Comparison of ENCODE assay signal across 8 cellular contexts in genomic region chrX:130086414-130087207, GRCh38. TPM values are rescaled to one million over a fixed set of nuclear protein-coding genes. Genes with fewer than 3 reads are reported as not detected.
DNase-seq lines count a peak whose midpoint lies in the region; ATAC-seq and TF ChIP-seq lines count a peak whose summit lies in the region.

No MANE protein-coding gene starts in this region.

- H3K36me3 ChIP-seq in KOPT-K1 (ENCODE audit: insufficient read depth, low read length): no peaks in the 10 kb centered on the region

- ATAC-seq in GM21367 (IDR thresholded peaks at IDR 0.05; ENCODE audit: unreplicated experiment): peak; percentile 38
- ATAC-seq in activated CD8-positive, alpha-beta T cell treated with anti-CD3 and anti-CD28 coated beads, Interleukin-2, amount 10 ng/mL, durations not matched to agents 7 days and 5 days: peak; percentile 59

- H3K4me3 Mint-ChIP-seq in activated CD8-positive, alpha-beta T cell treated with anti-CD3 and anti-CD28 coated beads, Interleukin-2, amount 10 ng/mL, durations not matched to agents 7 days and 5 days: peak overlapping the region; percentile 79
- H3K4me3 Mint-ChIP-seq in glutamatergic neuron (ENCODE audit: unreplicated experiment): no peak overlapping the region

- peaks cover 97% of the 10 kb centered on the region for H3K4me1 ChIP-seq in mononuclear cell (ENCODE audit: insufficient read depth, low read length)

- no peaks in the 10 kb centered on the region for H3K9me3 ChIP-seq in KOPT-K1 (ENCODE audit: insufficient read depth, low read length, poor library complexity, severe bottlenecking)
- no peaks in the 10 kb centered on the region for H3K9me3 ChIP-seq in mononuclear cell (ENCODE audit: low read depth, low read length)

- peak overlapping the region; percentile 88 for H3K27ac ChIP-seq in KOPT-K1 (ENCODE audit: low read depth, low read length, poor library complexity, severe bottlenecking)

- H3K4me3 ChIP-seq in mononuclear cell (ENCODE audit: low read length): peak overlapping the region; percentile 42

- CTCF ChIA-PET in activated CD8-positive, alpha-beta T cell treated with anti-CD3 and anti-CD28 coated beads, Interleukin-2, amount 10 ng/mL, durations not matched to agents 7 days and 5 days (lab: Charles Lee): interaction anchor here (0.7 to 2.4 kb wide), 7 partner anchors 26 to 244 kb away, joined by 3 to 8 read pairs (median 4); no protein-coding TSS in a partner anchor

- H3K27me3 Mint-ChIP-seq in activated CD8-positive, alpha-beta T cell treated with anti-CD3 and anti-CD28 coated beads, Interleukin-2, amount 10 ng/mL, durations not matched to agents 7 days and 5 days (ENCODE audit: low read depth): no peaks in the 10 kb centered on the region
- no peaks in the 10 kb centered on the region for H3K27me3 Mint-ChIP-seq in glutamatergic neuron (ENCODE audit: unreplicated experiment)

- H3K4me1 Mint-ChIP-seq in activated CD8-positive, alpha-beta T cell treated with anti-CD3 and anti-CD28 coated beads, Interleukin-2, amount 10 ng/mL, durations not matched to agents 7 days and 5 days (ENCODE audit: low read depth): peaks cover 76% of the 10 kb centered on the region
- no peaks in the 10 kb centered on the region for H3K4me1 Mint-ChIP-seq in glutamatergic neuron (ENCODE audit: low read depth, unreplicated experiment)

- no peaks in the 10 kb centered on the region for H3K9me3 Mint-ChIP-seq in activated CD8-positive, alpha-beta T cell treated with anti-CD3 and anti-CD28 coated beads, Interleukin-2, amount 10 ng/mL, durations not matched to agents 7 days and 5 days (ENCODE audit: insufficient read depth)
- peaks cover 2% of the 10 kb centered on the region for H3K9me3 Mint-ChIP-seq in glutamatergic neuron (ENCODE audit: unreplicated experiment)

- H3K27me3 ChIP-seq in mononuclear cell (ENCODE audit: insufficient read depth, low read length): no peaks in the 10 kb centered on the region

- DNase-seq in CMK (ENCODE audit: low read depth) (peak; percentile 72), glutamatergic neuron (no peak), NCI-H1048 (lab: John Stamatoyannopoulos, UW) (no peak), NCI-H82 treated with DMSO at 0.1 percent for 48 hours (lab: John Stamatoyannopoulos, UW; ENCODE audit: unreplicated experiment) (no peak)
- peak; percentile 86 for DNase-seq in activated CD8-positive, alpha-beta T cell treated with anti-CD3 and anti-CD28 coated beads, Interleukin-2, amount 10 ng/mL, durations not matched to agents 7 days and 5 days

- POLR2A ChIA-PET in activated CD8-positive, alpha-beta T cell treated with anti-CD3 and anti-CD28 coated beads, Interleukin-2, amount 10 ng/mL, durations not matched to agents 7 days and 5 days (lab: Charles Lee): interaction anchor here (0.6 to 1.6 kb wide), 6 partner anchors 33 to 289 kb away, joined by 3 to 6 read pairs (median 6); partner anchors contain the start of gene RAB33A

- H3K36me3 Mint-ChIP-seq in activated CD8-positive, alpha-beta T cell treated with anti-CD3 and anti-CD28 coated beads, Interleukin-2, amount 10 ng/mL, durations not matched to agents 7 days and 5 days (ENCODE audit: low read depth): peaks cover 36% of the 10 kb centered on the region
- H3K36me3 Mint-ChIP-seq in glutamatergic neuron (ENCODE audit: unreplicated experiment): no peaks in the 10 kb centered on the region

- H3K27ac Mint-ChIP-seq in activated CD8-positive, alpha-beta T cell treated with anti-CD3 and anti-CD28 coated beads, Interleukin-2, amount 10 ng/mL, durations not matched to agents 7 days and 5 days: peak overlapping the region; percentile 92
- no peak overlapping the region for H3K27ac Mint-ChIP-seq in glutamatergic neuron (ENCODE audit: unreplicated experiment)

- no peak for TF ChIP-seq CTCF in glutamatergic neuron (IDR thresholded peaks at IDR 0.05; ENCODE audit: partially characterized antibody, unreplicated experiment)

RNA-seq across cellular contexts. Expression of gene ELF4, which starts 23.7 kb away (rescaled TPM):
- 10 to 100 TPM; 38.2 to 39.0 TPM for total RNA-seq in activated CD8-positive, alpha-beta T cell treated with anti-CD3 and anti-CD28 coated beads, Interleukin-2, amount 10 ng/mL, durations not matched to agents 7 days and 5 days
- total RNA-seq in mononuclear cell (52.1 TPM), glutamatergic neuron (ENCODE audit: unreplicated experiment) (0.10 TPM)

Comparison
In these comparisons a context has a peak if more than half of its experiments do, and no peak if none do; other contexts are left out.
1. DNase-seq: peak in CMK (single experiment) and activated CD8-positive, alpha-beta T cell treated with anti-CD3 and anti-CD28 coated beads, Interleukin-2, amount 10 ng/mL, durations not matched to agents 7 days and 5 days (single experiment); none in glutamatergic neuron (single experiment), NCI-H1048 (single experiment) and NCI-H82 treated with DMSO at 0.1 percent for 48 hours (single experiment).
2. RNA of gene ELF4, which starts 23.7 kb away (total RNA-seq): 52.1 TPM in mononuclear cell (single experiment) and 38.2 to 39.0 TPM in activated CD8-positive, alpha-beta T cell treated with anti-CD3 and anti-CD28 coated beads, Interleukin-2, amount 10 ng/mL, durations not matched to agents 7 days and 5 days; 0.10 TPM in glutamatergic neuron (single experiment); every median in the first group is over 10 times any median in the second.